20 cellular contexts compared by ENCODE assay signal in the genomic region with DNA sequence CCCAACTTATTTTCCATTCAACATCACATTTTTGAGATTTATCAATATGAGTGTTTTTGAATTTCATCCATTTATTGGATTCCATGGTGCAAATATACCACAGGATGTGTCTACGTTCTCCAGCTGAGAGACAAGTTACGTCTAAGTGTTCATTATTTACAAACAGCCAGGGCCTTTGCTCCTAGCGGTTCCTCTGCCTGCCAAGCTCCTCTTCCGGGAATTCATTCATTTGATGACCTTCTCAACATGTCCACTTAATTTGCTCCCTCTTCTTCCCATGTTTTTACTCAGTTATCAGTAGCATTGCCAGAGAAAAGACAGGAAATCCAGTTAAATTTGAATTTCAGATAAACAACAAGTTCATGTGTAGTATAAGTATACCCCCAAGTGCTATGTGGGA.
DNase-seq lines count a peak whose midpoint lies in the region; ATAC-seq, FAIRE-seq and TF ChIP-seq lines count a peak whose summit lies in the region.
"Had no signal": no experiment of that assay in that cellular context is flagged by ENCODE, and none has a peak within 500 bp of the region (broad histone marks: within the 10 kb centered on the region; RNA-seq: fewer than 3 reads in every experiment).

No MANE protein-coding gene starts in this region.

- FAIRE-seq in HTR-8/SVneo (lab: Jason Lieb, UNC) = no peak
- FAIRE-seq: A204.1, G401.6 had no signal

- no peak overlapping the region for H3K9ac ChIP-seq in OCI-LY3 (ENCODE audit: low read length)

- H3K9me3 Mint-ChIP-seq in chondrocyte (ENCODE audit: low read depth) = peaks cover 10% of the 10 kb centered on the region
- H3K9me3 Mint-ChIP-seq: CD8-positive, alpha-beta memory T cell; GM23338 had no signal

- H2AFZ ChIP-seq in OCI-LY3 (ENCODE audit: low read depth, low read length) = no peak overlapping the region
- H2AFZ ChIP-seq: GM23338 had no signal

- TF ChIP-seq POLR2A in right lobe of liver (IDR thresholded peaks at IDR 0.05) = no peak

- H3K27ac ChIP-seq in OCI-LY3 (ENCODE audit: low read length) = peak overlapping the region; percentile 47; the same call in 1 of the 2 replicates
- no peak overlapping the region for H3K27ac ChIP-seq in right lobe of liver
- H3K27ac ChIP-seq: HL-60 had no signal

- H3K4me3 ChIP-seq in OCI-LY3 (ENCODE audit: low read length) (no peak overlapping the region), right lobe of liver (no peak overlapping the region)
- H3K4me3 ChIP-seq: GM23338 had no signal

- H3K79me2 ChIP-seq in OCI-LY3 (ENCODE audit: low read length) = no peaks in the 10 kb centered on the region

- DNase-seq in chondrocyte (ENCODE audit: low spot score) (no peak), right lobe of liver (no peak), HTR-8/SVneo (ENCODE audit: insufficient read length, low spot score) (no peak), DMS114 treated with DMSO at 0.1 percent for 48 hours (lab: John Stamatoyannopoulos, UW; ENCODE audit: unreplicated experiment) (no peak)
- DNase-seq in effector CD8-positive, alpha-beta T cell (lab: John Stamatoyannopoulos, UW) = no peak
- DNase-seq: ACHN; BE2C; C1 segment of cervical spinal cord; CD4-positive, CD25-positive, alpha-beta regulatory T cell; CD8-positive, alpha-beta memory T cell; COR-L47; DMS 273 treated with DMSO at 0.1 percent for 48 hours; H7; KBM-7 had no signal

- H3K4me1 ChIP-seq in OCI-LY3 (ENCODE audit: low read length) (peaks cover 70% of the 10 kb centered on the region), right lobe of liver (no peaks in the 10 kb centered on the region)
- H3K4me1 ChIP-seq: BE2C had no signal

- WGBS in right lobe of liver (ENCODE audit: insufficient coverage, low coverage, low lambda C conversion rate, missing lambda C conversion rate) = 57% methylated on average over 4 of the region's 4 CpGs

- ATAC-seq in right lobe of liver = peak; percentile 49 to 68 (median 58)
- ATAC-seq: GM23338 had no signal

- H3K36me3 ChIP-seq in OCI-LY3 (replicated peaks; ENCODE audit: low read depth, low read length) = no peaks in the 10 kb centered on the region
- no peaks in the 10 kb centered on the region for H3K36me3 ChIP-seq in right lobe of liver
- H3K36me3 ChIP-seq: BE2C had no signal

- peak overlapping the region; percentile 9 for H3K27ac Mint-ChIP-seq in chondrocyte (ENCODE audit: unreplicated experiment)
- H3K27ac Mint-ChIP-seq: CD4-positive, CD25-positive, alpha-beta regulatory T cell; CD8-positive, alpha-beta memory T cell; GM23338; IgD-negative memory B cell had no signal

- H3K4me1 Mint-ChIP-seq in chondrocyte (ENCODE audit: low read depth) = peaks cover 40% of the 10 kb centered on the region
- H3K4me1 Mint-ChIP-seq: CD8-positive, alpha-beta memory T cell had no signal

- H3K9me3 ChIP-seq in OCI-LY3 (ENCODE audit: insufficient read depth, low read length) = 0 out of 2 replicates have a peak, but pooled peaks cover 3% of the 10 kb centered on the region
- no peaks in the 10 kb centered on the region for H3K9me3 ChIP-seq in right lobe of liver
- H3K9me3 ChIP-seq: BE2C had no signal

- intact Hi-C loops in right lobe of liver (cut with DNase I) = no loop called here

- TF ChIP-seq CTCF in OCI-LY3 (IDR thresholded peaks at IDR 0.05; ENCODE audit: low read depth, low read length) (no peak), chondrocyte (IDR thresholded peaks at IDR 0.05) (no peak), right lobe of liver (IDR thresholded peaks at IDR 0.05) (no peak)

- H3K27me3 ChIP-seq in OCI-LY3 (ENCODE audit: low read depth, low read length) = no peaks in the 10 kb centered on the region
- H3K27me3 ChIP-seq in right lobe of liver = no peaks in the 10 kb centered on the region
- H3K27me3 ChIP-seq: BE2C had no signal

- peak overlapping the region; percentile 34; the same call in 1 of the 2 replicates for H3K4me2 ChIP-seq in OCI-LY3 (ENCODE audit: low read length)
- H3K4me2 ChIP-seq: GM23338 had no signal

- H3K36me3 Mint-ChIP-seq in chondrocyte (ENCODE audit: low read depth) = peaks cover 22% of the 10 kb centered on the region
- H3K36me3 Mint-ChIP-seq: CD4-positive, CD25-positive, alpha-beta regulatory T cell; CD8-positive, alpha-beta memory T cell had no signal

- no peaks in the 10 kb centered on the region for H4K20me1 ChIP-seq in OCI-LY3 (ENCODE audit: insufficient read depth, low read length)

- no peaks in the 10 kb centered on the region for H3K27me3 Mint-ChIP-seq in chondrocyte (ENCODE audit: low read depth)
- H3K27me3 Mint-ChIP-seq: CD8-positive, alpha-beta memory T cell had no signal

- no peak overlapping the region for H3K4me3 Mint-ChIP-seq in chondrocyte (ENCODE audit: unreplicated experiment)
- H3K4me3 Mint-ChIP-seq: CD4-positive, CD25-positive, alpha-beta regulatory T cell; CD8-positive, alpha-beta memory T cell; GM23338; IgD-negative memory B cell had no signal
